In genomic region chr2:232988444-232988843, GRCh38 we compare ENCODE assay signal across 11 cellular contexts. TPM values are rescaled to one million over a fixed set of nuclear protein-coding genes. Genes with fewer than 3 reads are reported as not detected.
A peak's percentile ranks its signal among the peaks of the same experiment; 100 is the strongest.
DNase-seq lines count a peak whose midpoint lies in the region; ATAC-seq and TF ChIP-seq lines count a peak whose summit lies in the region.
"Had no signal": no experiment of that assay in that cellular context is flagged by ENCODE, and none has a peak within 500 bp of the region (broad histone marks: within the 10 kb centered on the region; RNA-seq: fewer than 3 reads in every experiment).

No MANE protein-coding gene starts in this region.

- TF ChIP-seq CTCF in epithelial cell of esophagus (IDR thresholded peaks at IDR 0.05; ENCODE audit: insufficient read depth, low read depth, low read length, missing control alignments) (no peak), ovary (IDR thresholded peaks at IDR 0.05) (no peak)

- no peak overlapping the region for H3K4me3 Mint-ChIP-seq in CD4-positive, alpha-beta memory T cell
- H3K4me3 Mint-ChIP-seq: naive thymus-derived CD8-positive, alpha-beta T cell had no signal

- H3K27ac ChIP-seq in ovary: no peak overlapping the region
- H3K27ac ChIP-seq in CD4-positive, alpha-beta memory T cell (ENCODE audit: low read depth, low read length): no peak overlapping the region
- H3K27ac ChIP-seq: tibial artery had no signal

- intact Hi-C loops in ovary (cut with DNase I): no loop called here
- intact Hi-C loops in CD4-positive, alpha-beta memory T cell (cut with micrococcal nuclease): no loop called here

- H3K4me3 ChIP-seq in epithelial cell of esophagus (ENCODE audit: low read length) (no peak overlapping the region), ovary (no peak overlapping the region)
- no peak overlapping the region for H3K4me3 ChIP-seq in CD4-positive, alpha-beta memory T cell (ENCODE audit: low read length in 2 of 2)
- H3K4me3 ChIP-seq: tibial artery had no signal

- no peaks in the 10 kb centered on the region for H3K27me3 ChIP-seq in ovary
- H3K27me3 ChIP-seq in CD4-positive, alpha-beta memory T cell (ENCODE audit: insufficient read depth, low read length): no peaks in the 10 kb centered on the region

- TF ChIP-seq POLR2A in ovary (IDR thresholded peaks at IDR 0.05): no peak

- H3K36me3 Mint-ChIP-seq in CD4-positive, alpha-beta memory T cell: peaks cover 0 to 15% of the 10 kb centered on the region in 2 donors

- peaks cover 6 to 11% of the 10 kb centered on the region in 2 donors for H3K27me3 Mint-ChIP-seq in CD4-positive, alpha-beta memory T cell

- H3K36me3 ChIP-seq in ovary: no peaks in the 10 kb centered on the region
- no peaks in the 10 kb centered on the region for H3K36me3 ChIP-seq in CD4-positive, alpha-beta memory T cell (ENCODE audit: insufficient read depth, low read length)
- H3K36me3 ChIP-seq: tibial artery had no signal

- ATAC-seq in HG02798 (IDR thresholded peaks at IDR 0.05; ENCODE audit: poor library complexity, unreplicated experiment): no peak
- ATAC-seq in HG03280 (IDR thresholded peaks at IDR 0.05; ENCODE audit: unreplicated experiment): no peak
- ATAC-seq: naive thymus-derived CD8-positive, alpha-beta T cell had no signal

- 0 to 8% (median 8%) methylated on average over 5 of the region's 5 CpGs for WGBS in ovary, 3 donors

- TF ChIP-seq EP300 in ovary (IDR thresholded peaks at IDR 0.05): no peak

- no peak overlapping the region for H3K27ac Mint-ChIP-seq in CD4-positive, alpha-beta memory T cell
- H3K27ac Mint-ChIP-seq: activated naive CD4-positive, alpha-beta T cell treated with anti-CD3 and anti-CD28 coated beads, Interleukin-2, amount 50 U/mL, for 72 hours; naive thymus-derived CD8-positive, alpha-beta T cell had no signal

- H3K4me1 Mint-ChIP-seq in CD4-positive, alpha-beta memory T cell: no peaks in the 10 kb centered on the region
- H3K4me1 Mint-ChIP-seq: naive thymus-derived CD8-positive, alpha-beta T cell had no signal

- POLR2A ChIA-PET in CD4-positive, alpha-beta memory T cell (lab: Charles Lee; ENCODE audit: partially characterized antibody): no interaction called here

- peaks cover 0 to 16% (median 6%) of the 10 kb centered on the region in 8 donors for H3K9me3 Mint-ChIP-seq in CD4-positive, alpha-beta memory T cell

- no peaks in the 10 kb centered on the region for H3K9me3 ChIP-seq in ovary
- peaks cover 0 to 8% of the 10 kb centered on the region in 2 donors for H3K9me3 ChIP-seq in CD4-positive, alpha-beta memory T cell (ENCODE audit: control insufficient read depth in 1 of 2, low read length in 2 of 2)
- H3K9me3 ChIP-seq: tibial artery had no signal

- DNase-seq in GM03348 (ENCODE audit: low spot score) (peak; percentile 92), NCI-H460 (ENCODE audit: extremely low read depth, low read depth) (peak; percentile 91), epithelial cell of esophagus (ENCODE audit: low read depth) (peak; percentile 97), ovary (peak in 3 of 5 donors; percentile 27 to 50 (median 29)), GM19238 (ENCODE audit: insufficient read length, low spot score) (no peak)
- DNase-seq in CD4-positive, alpha-beta memory T cell: no peak

- H3K4me1 ChIP-seq in ovary (ENCODE audit: insufficient read depth): no peaks in the 10 kb centered on the region
- H3K4me1 ChIP-seq in CD4-positive, alpha-beta memory T cell (ENCODE audit: insufficient read depth, low read length): no peaks in the 10 kb centered on the region

- CTCF ChIA-PET in CD4-positive, alpha-beta memory T cell (lab: Charles Lee; ENCODE audit: partially characterized antibody): no interaction called here

RNA-seq across cellular contexts. Expression of gene NGEF, which starts 24.6 kb away (rescaled TPM):
- total RNA-seq in NCI-H460 (2014; rRNA removed; shearing (Covaris generic)): 3.2 and 3.4 TPM in 2 replicates
- polyA plus RNA-seq in NCI-H460 (2014; cell fraction: nucleus; rRNA removed): 1.8 and 5.0 TPM in 2 replicates
- total RNA-seq in ovary: 1 to 10 TPM in 4 of 7 donors, under 1 TPM in 3; 0.18 to 3.1 (median 1.1) TPM
- under 1 TPM; 0.53 to 0.62 TPM for polyA plus RNA-seq in ovary
- not detected for total RNA-seq in CD4-positive, alpha-beta memory T cell
- not detected for polyA plus RNA-seq in CD4-positive, alpha-beta memory T cell
- total RNA-seq: naive thymus-derived CD8-positive, alpha-beta T cell had no signal
- polyA plus RNA-seq: naive thymus-derived CD8-positive, alpha-beta T cell had no signal

RNA-seq across cellular contexts. Expression of gene NEU2, which starts 44.0 kb away (rescaled TPM):
- total RNA-seq in NCI-H460 (2014; rRNA removed; shearing (Covaris generic)): not detected in 2 replicates
- polyA plus RNA-seq in NCI-H460 (2014; cell fraction: nucleus; rRNA removed): not detected in 2 replicates
- not detected for total RNA-seq in ovary
- not detected for polyA plus RNA-seq in ovary
- not detected for total RNA-seq in CD4-positive, alpha-beta memory T cell
- polyA plus RNA-seq in CD4-positive, alpha-beta memory T cell: not detected
- total RNA-seq: activated naive CD4-positive, alpha-beta T cell treated with anti-CD3 and anti-CD28 coated beads, Interleukin-2, amount 50 U/mL, for 72 hours; naive thymus-derived CD8-positive, alpha-beta T cell had no signal
- polyA plus RNA-seq: naive thymus-derived CD8-positive, alpha-beta T cell had no signal

Comparison
In these comparisons a context has a peak if more than half of its experiments do, and no peak if none do; other contexts are left out.
1. DNase-seq: peak in GM03348 (single experiment), NCI-H460 (single experiment), epithelial cell of esophagus (single experiment) and ovary (3 of 5); none in GM19238 (single experiment) and CD4-positive, alpha-beta memory T cell (0 of 5).